Comparison of ENCODE assay signal across 9 cellular contexts in the genomic region with DNA sequence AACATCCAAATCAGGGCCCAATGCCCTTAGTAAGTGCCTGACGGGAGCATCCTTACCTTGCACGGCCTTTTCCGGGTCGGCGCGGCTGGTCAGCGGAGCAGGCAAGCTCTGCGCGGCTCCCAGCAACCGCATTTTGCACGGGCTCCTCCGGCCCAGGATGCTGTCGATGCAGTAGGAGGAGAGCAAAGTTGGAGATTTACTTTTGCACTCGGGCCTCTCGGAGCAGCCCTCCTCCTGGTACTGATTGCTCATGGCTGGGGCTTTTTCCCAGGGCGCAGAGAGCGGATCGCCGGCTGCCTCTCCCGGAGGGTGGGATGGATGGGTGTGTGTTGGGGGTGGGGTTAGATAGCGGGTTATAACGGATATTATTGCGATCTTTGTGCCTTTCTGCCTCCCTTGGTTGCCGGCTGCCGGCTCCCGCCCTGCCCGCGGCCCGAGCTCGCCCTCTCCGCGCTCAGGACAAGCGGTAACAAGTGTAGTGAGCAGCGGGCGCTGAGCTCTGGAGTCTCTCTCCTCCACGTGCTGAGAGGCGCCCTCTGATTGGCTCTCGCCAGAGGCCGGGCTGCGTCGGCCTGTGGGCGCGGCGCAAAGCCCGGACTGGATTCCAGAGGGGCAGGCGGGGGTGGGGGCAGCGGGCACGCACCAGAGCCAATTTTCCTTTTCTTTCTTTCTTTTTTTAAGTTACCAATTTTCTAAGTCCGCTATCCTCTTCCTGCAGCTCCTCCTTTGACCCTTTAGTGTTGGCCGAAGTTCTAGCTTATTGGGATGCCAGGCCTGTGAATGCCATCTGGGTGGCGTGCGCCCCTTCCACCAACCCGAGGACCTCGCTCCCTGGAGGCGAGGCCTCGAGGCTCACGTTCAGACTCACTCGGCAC. TPM values are rescaled to one million over a fixed set of nuclear protein-coding genes. Genes with fewer than 3 reads are reported as not detected.
DNase-seq lines count a peak whose midpoint lies in the region; ATAC-seq and TF ChIP-seq lines count a peak whose summit lies in the region.
"Had no signal": no experiment of that assay in that cellular context is flagged by ENCODE, and none has a peak within 500 bp of the region (broad histone marks: within the 10 kb centered on the region; RNA-seq: fewer than 3 reads in every experiment).

A gene (minus strand): TSS at position 480 of the 875 bp plus-strand sequence. CDS start 228 bp downstream, at position 252.

- POLR2A ChIA-PET in Caco-2 (lab: Charles Lee) = no interaction called here

- H3K36me3 Mint-ChIP-seq in Caco-2 (ENCODE audit: insufficient read depth, unreplicated experiment) = peaks cover 6% of the 10 kb centered on the region

- TF ChIP-seq CTCF in Caco-2 (IDR thresholded peaks at IDR 0.05; ENCODE audit: insufficient read depth in 1 of 2, low read depth in 1 of 2, low read length in 1 of 2, severe bottlenecking in 1 of 2, unreplicated experiment in 1 of 2) (no peak), RWPE2 (IDR thresholded peaks at IDR 0.05; ENCODE audit: poor library complexity, severe bottlenecking) (no peak)

- intact Hi-C loops in Caco-2 (cut with micrococcal nuclease; ENCODE audit: unreplicated experiment) = no loop called here

- H3K27me3 Mint-ChIP-seq in Caco-2 (ENCODE audit: insufficient read depth, unreplicated experiment) = peaks cover 20% of the 10 kb centered on the region

- H3K4me1 ChIP-seq in Caco-2 (no peaks in the 10 kb centered on the region), RWPE2 (ENCODE audit: insufficient read depth, poor library complexity, severe bottlenecking) (no peaks in the 10 kb centered on the region)

- H3K9me3 Mint-ChIP-seq in Caco-2 (ENCODE audit: unreplicated experiment) = no peaks in the 10 kb centered on the region

- no peak within 1 kb of the TSS for H3K27ac ChIP-seq in RWPE2 (ENCODE audit: poor library complexity, severe bottlenecking)

- peak; percentile 67 to 72 for DNase-seq in Caco-2
- peak; percentile 100 for DNase-seq in H7
- peak; percentile 69 for DNase-seq in RWPE2 (ENCODE audit: low spot score)
- peak; percentile 15 for DNase-seq in fibroblast of peridontal ligament (ENCODE audit: extremely low read depth)
- peak in 47 of 56 donors; percentile 1 to 80 (median 40) for DNase-seq in nucleus accumbens (lab: John Stamatoyannopoulos, UW)
- no peak for DNase-seq in HuH-7 (ENCODE audit: low spot score)
- no peak for DNase-seq in RKO (ENCODE audit: low spot score)

- H3K4me3 Mint-ChIP-seq in Caco-2 (ENCODE audit: unreplicated experiment) = peak within 1 kb of the TSS; percentile 73

- no peaks in the 10 kb centered on the region for H3K4me1 Mint-ChIP-seq in Caco-2 (ENCODE audit: low read depth, unreplicated experiment)

- CTCF ChIA-PET in Caco-2 (lab: Charles Lee) = no interaction called here

- H3K36me3 ChIP-seq in Caco-2 (ENCODE audit: control insufficient read depth, insufficient read depth, low read length) = no peaks in the 10 kb centered on the region
- no peaks in the 10 kb centered on the region for H3K36me3 ChIP-seq in H7 (replicated peaks; ENCODE audit: control insufficient read depth, insufficient read depth, low read length)
- no peaks in the 10 kb centered on the region for H3K36me3 ChIP-seq in RWPE2 (ENCODE audit: low read depth)

- H3K4me3 ChIP-seq in Caco-2 (ENCODE audit: low read depth, low read length) = no peak within 1 kb of the TSS
- H3K4me3 ChIP-seq in H7 (ENCODE audit: insufficient read depth, low read depth, low read length) = peak within 1 kb of the TSS; percentile 34
- no peak within 1 kb of the TSS for H3K4me3 ChIP-seq in RWPE2 (ENCODE audit: severe bottlenecking)

- no peaks in the 10 kb centered on the region; the same call in 1 of the 2 replicates for H3K27me3 ChIP-seq in Caco-2 (replicated peaks; ENCODE audit: control insufficient read depth, insufficient read depth, low read length)
- peaks cover 98% of the 10 kb centered on the region for H3K27me3 ChIP-seq in H7 (ENCODE audit: control insufficient read depth, insufficient read depth, low read length)
- peaks cover 96% of the 10 kb centered on the region for H3K27me3 ChIP-seq in RWPE2 (ENCODE audit: insufficient read depth, poor library complexity, severe bottlenecking)

- ATAC-seq in RWPE2 (ENCODE audit: low read depth) (peak; percentile 88), GM19035 (IDR thresholded peaks at IDR 0.05; ENCODE audit: unreplicated experiment) (no peak)

- H3K9me3 ChIP-seq in Caco-2 = no peaks in the 10 kb centered on the region
- no peaks in the 10 kb centered on the region for H3K9me3 ChIP-seq in RWPE2 (ENCODE audit: severe bottlenecking)

- no TSS peak for BruUV-seq in Caco-2 (replicated peaks; lab: Mats Ljungman, UMichigan)

- H3K27ac Mint-ChIP-seq in Caco-2 (ENCODE audit: unreplicated experiment) = no peak within 1 kb of the TSS

RNA-seq across cellular contexts. Expression of the gene that starts here (rescaled TPM):
- total RNA-seq in Caco-2 (2022) = 0.49 and 0.52 TPM in 2 replicates
- not detected in 2 replicates for total RNA-seq in H7 (2014; rRNA removed; shearing (Covaris generic))
- total RNA-seq: subcutaneous adipose tissue had no signal

Comparison
In these comparisons a context has a peak if more than half of its experiments do, and no peak if none do; other contexts are left out.
1. Peak in DNase-seq in Caco-2; RNA of the gene not detected or under 1 TPM.
2. Peak in DNase-seq and H3K4me3 ChIP-seq in H7; RNA of the gene not detected or under 1 TPM.
3. DNase-seq: peak in RWPE2 (single experiment), fibroblast of peridontal ligament (single experiment) and nucleus accumbens (47 of 56); none in HuH-7 (single experiment) and RKO (single experiment).